Comparison of ENCODE assay signal across 1 cellular context in the genomic region with DNA sequence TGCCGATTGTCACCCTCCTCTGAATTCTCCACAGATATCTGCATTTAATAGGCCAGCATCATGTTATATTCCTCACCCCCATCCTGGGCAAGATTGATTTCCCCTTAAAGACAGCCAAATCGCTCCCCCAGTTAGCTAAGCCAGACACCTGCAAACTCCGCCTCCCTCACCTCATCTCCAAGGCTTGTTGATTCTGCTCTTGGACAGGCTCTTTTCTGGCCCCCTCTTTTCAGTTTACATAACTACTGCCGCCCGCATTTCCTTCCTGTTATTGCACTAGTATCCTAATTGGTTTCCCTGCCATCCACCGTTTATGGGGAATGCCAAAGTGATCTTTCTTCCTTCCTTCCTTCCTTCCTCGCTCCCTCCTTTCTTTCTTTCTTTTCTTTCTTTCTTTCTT.
TF ChIP-seq lines count a peak whose summit lies in the region.

No MANE protein-coding gene starts in this region.

TF ChIP-seq in GM12878, 131 proteins besides CTCF, POLR2A, EP300 and RAD21 (continued from another document):
- TF ChIP-seq MYB (IDR thresholded peaks at IDR 0.05; ENCODE audit: borderline replicate concordance, low read depth, low read length): no peak
- TF ChIP-seq, protein P1, sequence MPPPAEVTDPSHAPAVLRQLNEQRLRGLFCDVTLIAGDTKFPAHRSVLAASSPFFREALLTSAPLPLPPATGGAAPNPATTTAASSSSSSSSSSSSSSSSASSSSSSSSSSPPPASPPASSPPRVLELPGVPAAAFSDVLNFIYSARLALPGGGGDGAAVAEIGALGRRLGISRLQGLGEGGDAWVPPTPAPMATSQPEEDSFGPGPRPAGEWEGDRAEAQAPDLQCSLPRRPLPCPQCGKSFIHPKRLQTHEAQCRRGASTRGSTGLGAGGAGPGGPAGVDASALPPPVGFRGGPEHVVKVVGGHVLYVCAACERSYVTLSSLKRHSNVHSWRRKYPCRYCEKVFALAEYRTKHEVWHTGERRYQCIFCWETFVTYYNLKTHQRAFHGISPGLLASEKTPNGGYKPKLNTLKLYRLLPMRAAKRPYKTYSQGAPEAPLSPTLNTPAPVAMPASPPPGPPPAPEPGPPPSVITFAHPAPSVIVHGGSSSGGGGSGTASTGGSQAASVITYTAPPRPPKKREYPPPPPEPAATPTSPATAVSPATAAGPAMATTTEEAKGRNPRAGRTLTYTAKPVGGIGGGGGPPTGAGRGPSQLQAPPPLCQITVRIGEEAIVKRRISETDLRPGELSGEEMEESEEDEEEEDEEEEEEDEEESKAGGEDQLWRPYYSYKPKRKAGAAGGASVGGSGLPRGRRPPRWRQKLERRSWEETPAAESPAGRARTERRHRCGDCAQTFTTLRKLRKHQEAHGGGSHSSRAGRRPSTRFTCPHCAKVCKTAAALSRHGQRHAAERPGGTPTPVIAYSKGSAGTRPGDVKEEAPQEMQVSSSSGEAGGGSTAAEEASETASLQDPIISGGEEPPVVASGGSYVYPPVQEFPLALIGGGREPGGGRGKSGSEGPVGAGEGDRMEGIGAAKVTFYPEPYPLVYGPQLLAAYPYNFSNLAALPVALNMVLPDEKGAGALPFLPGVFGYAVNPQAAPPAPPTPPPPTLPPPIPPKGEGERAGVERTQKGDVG (CRISPR knock-in tag; IDR thresholded peaks at IDR 0.05): no peak
- TF ChIP-seq, protein P2, sequence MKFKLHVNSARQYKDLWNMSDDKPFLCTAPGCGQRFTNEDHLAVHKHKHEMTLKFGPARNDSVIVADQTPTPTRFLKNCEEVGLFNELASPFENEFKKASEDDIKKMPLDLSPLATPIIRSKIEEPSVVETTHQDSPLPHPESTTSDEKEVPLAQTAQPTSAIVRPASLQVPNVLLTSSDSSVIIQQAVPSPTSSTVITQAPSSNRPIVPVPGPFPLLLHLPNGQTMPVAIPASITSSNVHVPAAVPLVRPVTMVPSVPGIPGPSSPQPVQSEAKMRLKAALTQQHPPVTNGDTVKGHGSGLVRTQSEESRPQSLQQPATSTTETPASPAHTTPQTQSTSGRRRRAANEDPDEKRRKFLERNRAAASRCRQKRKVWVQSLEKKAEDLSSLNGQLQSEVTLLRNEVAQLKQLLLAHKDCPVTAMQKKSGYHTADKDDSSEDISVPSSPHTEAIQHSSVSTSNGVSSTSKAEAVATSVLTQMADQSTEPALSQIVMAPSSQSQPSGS (IDR thresholded peaks at IDR 0.05; ENCODE audit: low read length): no peak
- no peak for TF ChIP-seq JUNB (IDR thresholded peaks at IDR 0.05)
- TF ChIP-seq TARDBP (IDR thresholded peaks at IDR 0.05; ENCODE audit: borderline replicate concordance): no peak
- TF ChIP-seq SP1 (IDR thresholded peaks at IDR 0.05; ENCODE audit: low read depth, low read length): no peak
- TF ChIP-seq, protein P3, sequence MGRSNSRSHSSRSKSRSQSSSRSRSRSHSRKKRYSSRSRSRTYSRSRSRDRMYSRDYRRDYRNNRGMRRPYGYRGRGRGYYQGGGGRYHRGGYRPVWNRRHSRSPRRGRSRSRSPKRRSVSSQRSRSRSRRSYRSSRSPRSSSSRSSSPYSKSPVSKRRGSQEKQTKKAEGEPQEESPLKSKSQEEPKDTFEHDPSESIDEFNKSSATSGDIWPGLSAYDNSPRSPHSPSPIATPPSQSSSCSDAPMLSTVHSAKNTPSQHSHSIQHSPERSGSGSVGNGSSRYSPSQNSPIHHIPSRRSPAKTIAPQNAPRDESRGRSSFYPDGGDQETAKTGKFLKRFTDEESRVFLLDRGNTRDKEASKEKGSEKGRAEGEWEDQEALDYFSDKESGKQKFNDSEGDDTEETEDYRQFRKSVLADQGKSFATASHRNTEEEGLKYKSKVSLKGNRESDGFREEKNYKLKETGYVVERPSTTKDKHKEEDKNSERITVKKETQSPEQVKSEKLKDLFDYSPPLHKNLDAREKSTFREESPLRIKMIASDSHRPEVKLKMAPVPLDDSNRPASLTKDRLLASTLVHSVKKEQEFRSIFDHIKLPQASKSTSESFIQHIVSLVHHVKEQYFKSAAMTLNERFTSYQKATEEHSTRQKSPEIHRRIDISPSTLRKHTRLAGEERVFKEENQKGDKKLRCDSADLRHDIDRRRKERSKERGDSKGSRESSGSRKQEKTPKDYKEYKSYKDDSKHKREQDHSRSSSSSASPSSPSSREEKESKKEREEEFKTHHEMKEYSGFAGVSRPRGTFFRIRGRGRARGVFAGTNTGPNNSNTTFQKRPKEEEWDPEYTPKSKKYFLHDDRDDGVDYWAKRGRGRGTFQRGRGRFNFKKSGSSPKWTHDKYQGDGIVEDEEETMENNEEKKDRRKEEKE (IDR thresholded peaks at IDR 0.05): no peak
- TF ChIP-seq, protein P4, sequence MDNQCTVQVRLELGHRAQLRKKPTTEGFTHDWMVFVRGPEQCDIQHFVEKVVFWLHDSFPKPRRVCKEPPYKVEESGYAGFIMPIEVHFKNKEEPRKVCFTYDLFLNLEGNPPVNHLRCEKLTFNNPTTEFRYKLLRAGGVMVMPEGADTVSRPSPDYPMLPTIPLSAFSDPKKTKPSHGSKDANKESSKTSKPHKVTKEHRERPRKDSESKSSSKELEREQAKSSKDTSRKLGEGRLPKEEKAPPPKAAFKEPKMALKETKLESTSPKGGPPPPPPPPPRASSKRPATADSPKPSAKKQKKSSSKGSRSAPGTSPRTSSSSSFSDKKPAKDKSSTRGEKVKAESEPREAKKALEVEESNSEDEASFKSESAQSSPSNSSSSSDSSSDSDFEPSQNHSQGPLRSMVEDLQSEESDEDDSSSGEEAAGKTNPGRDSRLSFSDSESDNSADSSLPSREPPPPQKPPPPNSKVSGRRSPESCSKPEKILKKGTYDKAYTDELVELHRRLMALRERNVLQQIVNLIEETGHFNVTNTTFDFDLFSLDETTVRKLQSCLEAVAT (IDR thresholded peaks at IDR 0.05): no peak
